1 cellular context compared by ENCODE assay signal in the genomic region with DNA sequence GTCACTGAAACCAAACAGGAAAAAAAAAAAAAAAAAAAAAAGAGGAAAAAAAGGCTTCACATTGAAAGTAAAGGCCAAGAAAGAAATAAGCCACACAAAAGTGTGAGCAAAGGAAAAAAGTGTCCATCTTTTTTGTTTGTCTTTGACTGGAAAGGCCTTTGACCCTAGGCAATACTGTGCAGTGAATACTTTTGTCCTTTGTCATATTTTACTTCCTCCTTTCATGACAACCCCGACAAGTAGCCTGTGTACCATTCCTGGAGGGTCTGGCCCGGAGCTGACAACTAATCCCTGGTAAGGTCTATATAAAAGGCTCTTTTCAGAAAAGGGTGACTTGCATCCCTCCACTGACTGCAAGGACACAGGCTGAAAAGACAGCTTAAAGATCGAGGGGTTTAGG.
TF ChIP-seq lines count a peak whose summit lies in the region.

No MANE protein-coding gene starts in this region.

TF ChIP-seq in K562, 482 proteins besides CTCF, POLR2A, EP300 and RAD21:
- TF ChIP-seq POLR3A (IDR thresholded peaks at IDR 0.05; ENCODE audit: borderline replicate concordance, extremely low read depth, insufficient read depth, insufficient read length) (no peak), HMGN3 (IDR thresholded peaks at IDR 0.05; ENCODE audit: borderline replicate concordance, extremely low read depth, insufficient read length, low read depth, low read length) (no peak), TAF7 (tag; IDR thresholded peaks at IDR 0.05) (no peak), ATF2 (CRISPR knock-in tag; IDR thresholded peaks at IDR 0.05) (no peak), TAL1 (IDR thresholded peaks at IDR 0.05) (no peak), SMARCB1 (IDR thresholded peaks at IDR 0.05; ENCODE audit: insufficient read length, low read depth) (no peak), ZNF79 (CRISPR knock-in tag; IDR thresholded peaks at IDR 0.05; ENCODE audit: low read depth) (no peak), MTA1 (IDR thresholded peaks at IDR 0.05; ENCODE audit: borderline replicate concordance) (no peak), MAFF (IDR thresholded peaks at IDR 0.05; ENCODE audit: low read length) (no peak), SMAD1 (IDR thresholded peaks at IDR 0.05; ENCODE audit: low read depth, low read length, partially characterized antibody) (no peak), SMARCC2 (IDR thresholded peaks at IDR 0.05; ENCODE audit: low read depth) (no peak), ZNF384 (IDR thresholded peaks at IDR 0.05; ENCODE audit: low read depth, low read length) (no peak), ZBTB1 (CRISPR knock-in tag; IDR thresholded peaks at IDR 0.05; ENCODE audit: borderline replicate concordance, low read depth) (no peak), PRPF4 (IDR thresholded peaks at IDR 0.05; ENCODE audit: insufficient read depth, low read depth, low read length, poor library complexity, severe bottlenecking) (no peak), SAFB (IDR thresholded peaks at IDR 0.05; ENCODE audit: borderline replicate concordance, low read depth, low read length) (no peak)
- TF ChIP-seq, protein P1, sequence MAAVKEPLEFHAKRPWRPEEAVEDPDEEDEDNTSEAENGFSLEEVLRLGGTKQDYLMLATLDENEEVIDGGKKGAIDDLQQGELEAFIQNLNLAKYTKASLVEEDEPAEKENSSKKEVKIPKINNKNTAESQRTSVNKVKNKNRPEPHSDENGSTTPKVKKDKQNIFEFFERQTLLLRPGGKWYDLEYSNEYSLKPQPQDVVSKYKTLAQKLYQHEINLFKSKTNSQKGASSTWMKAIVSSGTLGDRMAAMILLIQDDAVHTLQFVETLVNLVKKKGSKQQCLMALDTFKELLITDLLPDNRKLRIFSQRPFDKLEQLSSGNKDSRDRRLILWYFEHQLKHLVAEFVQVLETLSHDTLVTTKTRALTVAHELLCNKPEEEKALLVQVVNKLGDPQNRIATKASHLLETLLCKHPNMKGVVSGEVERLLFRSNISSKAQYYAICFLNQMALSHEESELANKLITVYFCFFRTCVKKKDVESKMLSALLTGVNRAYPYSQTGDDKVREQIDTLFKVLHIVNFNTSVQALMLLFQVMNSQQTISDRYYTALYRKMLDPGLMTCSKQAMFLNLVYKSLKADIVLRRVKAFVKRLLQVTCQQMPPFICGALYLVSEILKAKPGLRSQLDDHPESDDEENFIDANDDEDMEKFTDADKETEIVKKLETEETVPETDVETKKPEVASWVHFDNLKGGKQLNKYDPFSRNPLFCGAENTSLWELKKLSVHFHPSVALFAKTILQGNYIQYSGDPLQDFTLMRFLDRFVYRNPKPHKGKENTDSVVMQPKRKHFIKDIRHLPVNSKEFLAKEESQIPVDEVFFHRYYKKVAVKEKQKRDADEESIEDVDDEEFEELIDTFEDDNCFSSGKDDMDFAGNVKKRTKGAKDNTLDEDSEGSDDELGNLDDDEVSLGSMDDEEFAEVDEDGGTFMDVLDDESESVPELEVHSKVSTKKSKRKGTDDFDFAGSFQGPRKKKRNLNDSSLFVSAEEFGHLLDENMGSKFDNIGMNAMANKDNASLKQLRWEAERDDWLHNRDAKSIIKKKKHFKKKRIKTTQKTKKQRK (IDR thresholded peaks at IDR 0.05; ENCODE audit: borderline replicate concordance, low read depth, low read length): no peak
- TF ChIP-seq, protein P2, sequence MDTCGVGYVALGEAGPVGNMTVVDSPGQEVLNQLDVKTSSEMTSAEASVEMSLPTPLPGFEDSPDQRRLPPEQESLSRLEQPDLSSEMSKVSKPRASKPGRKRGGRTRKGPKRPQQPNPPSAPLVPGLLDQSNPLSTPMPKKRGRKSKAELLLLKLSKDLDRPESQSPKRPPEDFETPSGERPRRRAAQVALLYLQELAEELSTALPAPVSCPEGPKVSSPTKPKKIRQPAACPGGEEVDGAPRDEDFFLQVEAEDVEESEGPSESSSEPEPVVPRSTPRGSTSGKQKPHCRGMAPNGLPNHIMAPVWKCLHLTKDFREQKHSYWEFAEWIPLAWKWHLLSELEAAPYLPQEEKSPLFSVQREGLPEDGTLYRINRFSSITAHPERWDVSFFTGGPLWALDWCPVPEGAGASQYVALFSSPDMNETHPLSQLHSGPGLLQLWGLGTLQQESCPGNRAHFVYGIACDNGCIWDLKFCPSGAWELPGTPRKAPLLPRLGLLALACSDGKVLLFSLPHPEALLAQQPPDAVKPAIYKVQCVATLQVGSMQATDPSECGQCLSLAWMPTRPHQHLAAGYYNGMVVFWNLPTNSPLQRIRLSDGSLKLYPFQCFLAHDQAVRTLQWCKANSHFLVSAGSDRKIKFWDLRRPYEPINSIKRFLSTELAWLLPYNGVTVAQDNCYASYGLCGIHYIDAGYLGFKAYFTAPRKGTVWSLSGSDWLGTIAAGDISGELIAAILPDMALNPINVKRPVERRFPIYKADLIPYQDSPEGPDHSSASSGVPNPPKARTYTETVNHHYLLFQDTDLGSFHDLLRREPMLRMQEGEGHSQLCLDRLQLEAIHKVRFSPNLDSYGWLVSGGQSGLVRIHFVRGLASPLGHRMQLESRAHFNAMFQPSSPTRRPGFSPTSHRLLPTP (IDR thresholded peaks at IDR 0.05; ENCODE audit: borderline replicate concordance, extremely low read depth, insufficient read length): no peak
